Comparison of ENCODE assay signal across 20 cellular contexts in genomic region chr6:148997863-148998262, GRCh38.
DNase-seq lines count a peak whose midpoint lies in the region; ATAC-seq, FAIRE-seq and TF ChIP-seq lines count a peak whose summit lies in the region.
"Had no signal": no experiment of that assay in that cellular context is flagged by ENCODE, and none has a peak within 500 bp of the region (broad histone marks: within the 10 kb centered on the region; RNA-seq: fewer than 3 reads in every experiment).

No MANE protein-coding gene starts in this region.

- FAIRE-seq in endometrium (lab: Jason Lieb, UNC), result peak; percentile 99
- FAIRE-seq: frontal cortex, keratinocyte had no signal

- intact Hi-C loops in activated CD4-positive, alpha-beta T cell treated with anti-CD3 and anti-CD28 coated beads, Interleukin-2, amount 10 ng/mL, durations not matched to agents 24 days and 14 days (cut with micrococcal nuclease), result no loop called here
- intact Hi-C loops in natural killer cell (cut with micrococcal nuclease), result no loop called here
- intact Hi-C loops in activated T-helper 2 cell treated with anti-CD3 and anti-CD28 coated beads, Interferon-gamma antibody, Interleukin-2, Interleukin-4, amounts not matched to agents 10 μg/mL and 5 μg/mL and 100 μg/mL, durations not matched to agents 14 hours and 24 hours and 36 hours (cut with micrococcal nuclease), result no loop called here

- ATAC-seq in natural killer cell, result no peak
- ATAC-seq: GM23338, mucosa of descending colon had no signal

- no peak overlapping the region for H3K4me3 Mint-ChIP-seq in activated CD4-positive, alpha-beta T cell treated with anti-CD3 and anti-CD28 coated beads, Interleukin-2, amount 10 ng/mL, durations not matched to agents 24 days and 14 days
- no peak overlapping the region for H3K4me3 Mint-ChIP-seq in natural killer cell
- H3K4me3 Mint-ChIP-seq in activated T-helper 2 cell treated with anti-CD3 and anti-CD28 coated beads, Interferon-gamma antibody, Interleukin-2, Interleukin-4, amounts not matched to agents 10 μg/mL and 5 μg/mL and 100 μg/mL, durations not matched to agents 14 hours and 24 hours and 36 hours (ENCODE audit: low read depth), result no peak overlapping the region
- H3K4me3 Mint-ChIP-seq: CD4-positive, alpha-beta memory T cell; GM23338 had no signal

- TF ChIP-seq CTCF in natural killer cell (IDR thresholded peaks at IDR 0.05), result no peak

- no peak overlapping the region for H3K27ac Mint-ChIP-seq in activated CD4-positive, alpha-beta T cell treated with anti-CD3 and anti-CD28 coated beads, Interleukin-2, amount 10 ng/mL, durations not matched to agents 24 days and 14 days
- H3K27ac Mint-ChIP-seq in natural killer cell, result peak overlapping the region in 1 of 2 donors; percentile 50
- no peak overlapping the region for H3K27ac Mint-ChIP-seq in activated T-helper 2 cell treated with anti-CD3 and anti-CD28 coated beads, Interferon-gamma antibody, Interleukin-2, Interleukin-4, amounts not matched to agents 10 μg/mL and 5 μg/mL and 100 μg/mL, durations not matched to agents 14 hours and 24 hours and 36 hours
- H3K27ac Mint-ChIP-seq: CD4-positive, alpha-beta memory T cell had no signal

- H3K9me3 Mint-ChIP-seq in activated CD4-positive, alpha-beta T cell treated with anti-CD3 and anti-CD28 coated beads, Interleukin-2, amount 10 ng/mL, durations not matched to agents 24 days and 14 days, result no peaks in the 10 kb centered on the region
- no peaks in the 10 kb centered on the region for H3K9me3 Mint-ChIP-seq in natural killer cell
- H3K9me3 Mint-ChIP-seq in activated T-helper 2 cell treated with anti-CD3 and anti-CD28 coated beads, Interferon-gamma antibody, Interleukin-2, Interleukin-4, amounts not matched to agents 10 μg/mL and 5 μg/mL and 100 μg/mL, durations not matched to agents 14 hours and 24 hours and 36 hours, result peaks cover 21% of the 10 kb centered on the region

- peaks cover 10% of the 10 kb centered on the region for H3K27me3 Mint-ChIP-seq in activated CD4-positive, alpha-beta T cell treated with anti-CD3 and anti-CD28 coated beads, Interleukin-2, amount 10 ng/mL, durations not matched to agents 24 days and 14 days
- no peaks in the 10 kb centered on the region for H3K27me3 Mint-ChIP-seq in natural killer cell (ENCODE audit: low read depth in 2 of 2)
- peaks cover 13% of the 10 kb centered on the region for H3K27me3 Mint-ChIP-seq in activated T-helper 2 cell treated with anti-CD3 and anti-CD28 coated beads, Interferon-gamma antibody, Interleukin-2, Interleukin-4, amounts not matched to agents 10 μg/mL and 5 μg/mL and 100 μg/mL, durations not matched to agents 14 hours and 24 hours and 36 hours (ENCODE audit: low read depth)
- H3K27me3 Mint-ChIP-seq: CD4-positive, alpha-beta memory T cell had no signal

- peaks cover 13% of the 10 kb centered on the region for H3K4me1 Mint-ChIP-seq in activated CD4-positive, alpha-beta T cell treated with anti-CD3 and anti-CD28 coated beads, Interleukin-2, amount 10 ng/mL, durations not matched to agents 24 days and 14 days
- H3K4me1 Mint-ChIP-seq in natural killer cell, result peaks cover 40 to 42% of the 10 kb centered on the region in 2 donors
- peaks cover 14% of the 10 kb centered on the region for H3K4me1 Mint-ChIP-seq in activated T-helper 2 cell treated with anti-CD3 and anti-CD28 coated beads, Interferon-gamma antibody, Interleukin-2, Interleukin-4, amounts not matched to agents 10 μg/mL and 5 μg/mL and 100 μg/mL, durations not matched to agents 14 hours and 24 hours and 36 hours (ENCODE audit: low read depth)

- DNase-seq in EH (ENCODE audit: low read depth) (peak; percentile 97), M059J (ENCODE audit: low read depth) (peak; percentile 87), renal cortical epithelial cell (ENCODE audit: low read depth) (peak; percentile 36), natural killer cell (no peak), putamen (ENCODE audit: low spot score) (no peak)
- no peak for DNase-seq in activated CD4-positive, alpha-beta T cell treated with anti-CD3 and anti-CD28 coated beads, Interleukin-2, amount 10 ng/mL, durations not matched to agents 24 days and 14 days
- DNase-seq in activated T-helper 2 cell treated with anti-CD3 and anti-CD28 coated beads, Interferon-gamma antibody, Interleukin-2, Interleukin-4, amounts not matched to agents 10 μg/mL and 5 μg/mL and 100 μg/mL, durations not matched to agents 14 hours and 24 hours and 36 hours (ENCODE audit: low spot score), result no peak
- DNase-seq: activated CD4-positive, alpha-beta T cell treated with anti-CD3 and anti-CD28 coated beads, Interleukin-2, amount 50 U/mL, for 4 hours; activated T-cell treated with anti-CD3 and anti-CD28 coated beads, Interleukin-2, amount 50 U/mL, for 48 hours; adrenal gland; CD4-positive, alpha-beta memory T cell; GDM1; NCI-H2029; NCI-H82; uterus had no signal

- H3K36me3 Mint-ChIP-seq in activated CD4-positive, alpha-beta T cell treated with anti-CD3 and anti-CD28 coated beads, Interleukin-2, amount 10 ng/mL, durations not matched to agents 24 days and 14 days (ENCODE audit: low read depth), result peaks cover 9% of the 10 kb centered on the region
- H3K36me3 Mint-ChIP-seq in natural killer cell, result no peaks in the 10 kb centered on the region
- peaks cover 11% of the 10 kb centered on the region for H3K36me3 Mint-ChIP-seq in activated T-helper 2 cell treated with anti-CD3 and anti-CD28 coated beads, Interferon-gamma antibody, Interleukin-2, Interleukin-4, amounts not matched to agents 10 μg/mL and 5 μg/mL and 100 μg/mL, durations not matched to agents 14 hours and 24 hours and 36 hours (ENCODE audit: low read depth)

Comparison
In these comparisons a context has a peak if more than half of its experiments do, and no peak if none do; other contexts are left out.
1. DNase-seq: peak in EH (single experiment), M059J (single experiment) and renal cortical epithelial cell (single experiment); none in activated CD4-positive, alpha-beta T cell treated with anti-CD3 and anti-CD28 coated beads, Interleukin-2, amount 10 ng/mL, durations not matched to agents 24 days and 14 days (single experiment), natural killer cell (single experiment), putamen (single experiment) and activated T-helper 2 cell treated with anti-CD3 and anti-CD28 coated beads, Interferon-gamma antibody, Interleukin-2, Interleukin-4, amounts not matched to agents 10 μg/mL and 5 μg/mL and 100 μg/mL, durations not matched to agents 14 hours and 24 hours and 36 hours (single experiment).